In the genomic region with DNA sequence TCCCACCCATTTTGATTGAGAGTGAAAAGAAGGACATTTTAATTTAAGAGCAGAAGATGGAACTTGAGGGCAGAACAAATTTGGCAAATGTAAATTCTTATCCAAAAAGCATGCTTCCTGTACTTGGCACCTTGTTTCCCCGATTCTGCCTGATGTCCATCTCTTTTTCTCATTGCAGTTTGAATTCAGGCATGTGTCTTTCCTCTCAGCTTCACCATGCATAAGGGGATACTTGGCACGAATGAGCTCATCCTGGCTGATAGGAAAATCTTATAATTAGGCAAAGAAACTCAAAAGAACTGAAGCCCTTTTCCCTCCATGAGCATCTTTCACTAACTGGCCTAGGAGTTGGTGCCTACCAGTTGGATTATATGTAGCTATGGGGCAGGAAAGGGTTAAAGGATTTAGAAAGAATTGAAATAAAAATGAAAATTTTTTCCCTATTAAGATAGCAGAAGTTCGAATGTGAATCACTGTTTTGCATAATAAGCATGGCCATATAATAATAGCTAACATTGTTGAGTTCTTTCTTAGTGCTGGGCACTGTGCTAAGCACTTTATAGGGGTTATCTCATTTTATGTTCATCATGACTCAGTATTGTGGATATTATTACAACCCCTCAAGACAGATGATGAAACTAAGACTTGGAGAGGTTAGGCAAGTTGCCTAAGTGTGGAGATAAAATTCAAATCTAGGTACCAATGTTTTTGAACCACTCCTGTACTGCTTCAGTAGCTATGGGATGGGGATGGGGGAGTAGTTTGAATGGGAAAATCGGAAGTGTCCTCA, we compare ENCODE assay signal across 17 cellular contexts.
DNase-seq lines count a peak whose midpoint lies in the region; TF ChIP-seq lines count a peak whose summit lies in the region.
"Had no signal": no experiment of that assay in that cellular context is flagged by ENCODE, and none has a peak within 500 bp of the region (broad histone marks: within the 10 kb centered on the region; RNA-seq: fewer than 3 reads in every experiment).

No MANE protein-coding gene starts in this region.

- H3K79me2 ChIP-seq in smooth muscle cell (ENCODE audit: low read depth) (no peaks in the 10 kb centered on the region), PC-9 (ENCODE audit: low read depth) (no peaks in the 10 kb centered on the region)

- H3K9ac ChIP-seq in adipocyte (ENCODE audit: low read length) (no peak overlapping the region), smooth muscle cell (ENCODE audit: low read depth) (no peak overlapping the region)

- no peaks in the 10 kb centered on the region for H4K20me1 ChIP-seq in smooth muscle cell (ENCODE audit: low read depth)
- H4K20me1 ChIP-seq in PC-9 (ENCODE audit: insufficient read depth), result no peaks in the 10 kb centered on the region

- H3K4me2 ChIP-seq in smooth muscle cell, result peak overlapping the region; percentile 62
- no peak overlapping the region for H3K4me2 ChIP-seq in PC-9
- H3K4me2 ChIP-seq: GM23338 had no signal

- TF ChIP-seq POLR2A in vagina (IDR thresholded peaks at IDR 0.05), result no peak

- no peaks in the 10 kb centered on the region for H3K9me3 ChIP-seq in adipocyte (ENCODE audit: control insufficient read depth, low read length)
- H3K9me3 ChIP-seq in smooth muscle cell (replicated peaks; ENCODE audit: low read depth), result no peaks in the 10 kb centered on the region
- H3K9me3 ChIP-seq in vagina, result no peaks in the 10 kb centered on the region
- peaks cover 5% of the 10 kb centered on the region; the same call in 1 of the 2 replicates for H3K9me3 ChIP-seq in PC-9 (ENCODE audit: insufficient read depth, low read depth)
- H3K9me3 ChIP-seq: adrenal gland, mucosa of descending colon, prostate gland, tibial artery had no signal

- no peak for TF ChIP-seq CTCF in fibroblast of the aortic adventitia (IDR thresholded peaks at IDR 0.05; ENCODE audit: insufficient read depth, low read length)
- no peak for TF ChIP-seq CTCF in smooth muscle cell (IDR thresholded peaks at IDR 0.05; ENCODE audit: borderline replicate concordance, insufficient read depth, poor library complexity, severe bottlenecking)
- TF ChIP-seq CTCF in vagina (IDR thresholded peaks at IDR 0.05), result no peak
- no peak for TF ChIP-seq CTCF in PC-9 (conservative IDR thresholded peaks at IDR 0.05)

- DNase-seq in ELR (ENCODE audit: low read depth) (peak; percentile 40), adipocyte (ENCODE audit: low read depth) (no peak), fibroblast of the aortic adventitia (ENCODE audit: low read depth) (peak; percentile 91), smooth muscle cell (lab: John Stamatoyannopoulos, UW; ENCODE audit: unreplicated experiment) (no peak), vagina (ENCODE audit: extremely low spot score in 2 of 2) (no peak), kidney glomerular epithelial cell (lab: John Stamatoyannopoulos, UW) (no peak), PC-9 (no peak), NCI-H146 treated with DMSO at 0.1 percent for 48 hours (lab: John Stamatoyannopoulos, UW; ENCODE audit: unreplicated experiment) (no peak)
- DNase-seq: activated CD4-positive, alpha-beta memory T cell treated with anti-CD3 and anti-CD28 coated beads, Interleukin-2, amount 10 ng/mL, durations not matched to agents 7 days and 5 days; mucosa of descending colon; NCI-H1105; NCI-H2227 treated with DMSO at 0.1 percent for 48 hours; tibial artery had no signal

- 78% methylated on average over 4 of the region's 4 CpGs for WGBS in smooth muscle cell (ENCODE audit: low lambda C conversion rate)

- H3K4me1 ChIP-seq in adipocyte (ENCODE audit: control insufficient read depth, insufficient read depth, low read length) (peaks cover 22% of the 10 kb centered on the region), smooth muscle cell (ENCODE audit: low read depth) (peaks cover 5% of the 10 kb centered on the region), vagina (peaks cover 24% of the 10 kb centered on the region), PC-9 (replicated peaks; ENCODE audit: insufficient read depth) (no peaks in the 10 kb centered on the region; the same call in 1 of the 2 replicates)
- H3K4me1 ChIP-seq: prostate gland had no signal

- H3K36me3 ChIP-seq in adipocyte (ENCODE audit: control insufficient read depth, insufficient read depth, low read length, severe bottlenecking) (no peaks in the 10 kb centered on the region), smooth muscle cell (ENCODE audit: low read depth) (no peaks in the 10 kb centered on the region), vagina (no peaks in the 10 kb centered on the region), PC-9 (ENCODE audit: low read depth) (no peaks in the 10 kb centered on the region)
- H3K36me3 ChIP-seq: adrenal gland, prostate gland, tibial artery had no signal

- H2AFZ ChIP-seq in smooth muscle cell (ENCODE audit: low read depth) (no peak overlapping the region), PC-9 (no peak overlapping the region)
- H2AFZ ChIP-seq: GM23338 had no signal

- CTCF ChIA-PET in PC-9 (lab: Charles Lee), result no interaction called here

- peak overlapping the region; percentile 55 for H3K27ac ChIP-seq in smooth muscle cell (ENCODE audit: low read depth)
- no peak overlapping the region for H3K27ac ChIP-seq in vagina
- no peak overlapping the region for H3K27ac ChIP-seq in PC-9
- H3K27ac ChIP-seq: prostate gland, SK-N-MC, tibial artery had no signal

- no peaks in the 10 kb centered on the region for H3F3A ChIP-seq in smooth muscle cell (ENCODE audit: low read depth)
- H3F3A ChIP-seq in PC-9 (ENCODE audit: insufficient read depth, low read depth), result no peaks in the 10 kb centered on the region

- BruUV-seq in PC-9 (replicated peaks; lab: Mats Ljungman, UMichigan), result no TSS peak

- POLR2A ChIA-PET in PC-9 (lab: Charles Lee; ENCODE audit: unreplicated experiment), result interaction anchor here (0.6 kb wide), 1 partner anchor 404 kb away, joined by 7 read pairs; no protein-coding TSS in a partner anchor

- H3K9me2 ChIP-seq in PC-9 (ENCODE audit: insufficient read depth), result no peaks in the 10 kb centered on the region

- H3K27me3 ChIP-seq in adipocyte (replicated peaks; ENCODE audit: control insufficient read depth, insufficient read depth, low read length), result no peaks in the 10 kb centered on the region
- H3K27me3 ChIP-seq in smooth muscle cell (ENCODE audit: low read depth), result no peaks in the 10 kb centered on the region
- no peaks in the 10 kb centered on the region for H3K27me3 ChIP-seq in vagina
- H3K27me3 ChIP-seq in PC-9 (ENCODE audit: insufficient read depth, low read depth), result no peaks in the 10 kb centered on the region
- H3K27me3 ChIP-seq: adrenal gland, tibial artery had no signal

- intact Hi-C loops in vagina (cut with DNase I), result no loop called here
- intact Hi-C loops in PC-9 (cut with micrococcal nuclease; ENCODE audit: unreplicated experiment), result no loop called here

- peak overlapping the region; percentile 34 for H3K4me3 ChIP-seq in adipocyte (ENCODE audit: low read length)
- no peak overlapping the region for H3K4me3 ChIP-seq in fibroblast of the aortic adventitia (ENCODE audit: low read depth, low read length)
- H3K4me3 ChIP-seq in smooth muscle cell, result no peak overlapping the region
- no peak overlapping the region for H3K4me3 ChIP-seq in vagina
- H3K4me3 ChIP-seq in PC-9, result no peak overlapping the region
- H3K4me3 ChIP-seq: adrenal gland, GM23338, mucosa of descending colon, prostate gland, SK-N-MC, tibial artery had no signal

Comparison
In these comparisons a context has a peak if more than half of its experiments do, and no peak if none do; other contexts are left out.
1. DNase-seq: peak in ELR (single experiment) and fibroblast of the aortic adventitia (single experiment); none in adipocyte (single experiment), smooth muscle cell (single experiment), vagina (0 of 2), kidney glomerular epithelial cell (single experiment), PC-9 (0 of 2) and NCI-H146 treated with DMSO at 0.1 percent for 48 hours (single experiment).